1 cellular context compared by ENCODE assay signal in genomic region chr6:15843226-15843625, GRCh38.
TF ChIP-seq lines count a peak whose summit lies in the region.

No MANE protein-coding gene starts in this region.

TF ChIP-seq in GM23338, 12 proteins besides CTCF, POLR2A, EP300 and RAD21 (continued from another document):
- TF ChIP-seq ZNF462 (CRISPR knock-in tag; IDR thresholded peaks at IDR 0.05) (no peak), REST (IDR thresholded peaks at IDR 0.05; ENCODE audit: unreplicated experiment) (no peak), NANOG (IDR thresholded peaks at IDR 0.05; ENCODE audit: borderline replicate concordance) (no peak), ZNF114 (CRISPR knock-in tag; IDR thresholded peaks at IDR 0.05) (no peak), JUNB (IDR thresholded peaks at IDR 0.05; ENCODE audit: unreplicated experiment) (no peak), STAT1 (IDR thresholded peaks at IDR 0.05; ENCODE audit: unreplicated experiment) (no peak), ZNF331 (CRISPR knock-in tag; IDR thresholded peaks at IDR 0.05; ENCODE audit: low read depth) (no peak), EZH2 (IDR thresholded peaks at IDR 0.05; ENCODE audit: low read depth, unreplicated experiment) (no peak), ETS1 (IDR thresholded peaks at IDR 0.05) (no peak), POLR2AphosphoS5 (IDR thresholded peaks at IDR 0.05; ENCODE audit: low read depth) (no peak), EZH2phosphoT487 (IDR thresholded peaks at IDR 0.05; ENCODE audit: unreplicated experiment) (no peak)
